8 cellular contexts compared by ENCODE assay signal in genomic region chr20:36951198-36951976, GRCh38. TPM values are rescaled to one million over a fixed set of nuclear protein-coding genes. Genes with fewer than 3 reads are reported as not detected.
A peak's percentile ranks its signal among the peaks of the same experiment; 100 is the strongest.
DNase-seq lines count a peak whose midpoint lies in the region; TF ChIP-seq lines count a peak whose summit lies in the region.

SAMHD1 (minus strand) TSS chr20:36951708; CDS start chr20:36951643, 65 bp downstream.

- WGBS in suprapubic skin: 0% methylated on average over 32 of the region's 66 CpGs

- POLR2A ChIA-PET in HEK293 (lab: Yijun Ruan, JAX): no interaction called here

- CTCF ChIA-PET in HEK293 (lab: Yijun Ruan, JAX): no interaction called here
- CTCF ChIA-PET in activated naive CD4-positive, alpha-beta T cell treated with anti-CD3 and anti-CD28 coated beads, Interleukin-2, amount 10 ng/mL, durations not matched to agents 7 days and 5 days (lab: Charles Lee): no interaction called here

- peak within 1 kb of the TSS; percentile 88 for H3K4me3 ChIP-seq in HEK293 (ENCODE audit: low read depth, low read length)
- peak within 1 kb of the TSS; percentile 99 for H3K4me3 ChIP-seq in suprapubic skin

- H3K27ac Mint-ChIP-seq in activated naive CD4-positive, alpha-beta T cell treated with anti-CD3 and anti-CD28 coated beads, Interleukin-2, amount 10 ng/mL, durations not matched to agents 7 days and 5 days: peak within 1 kb of the TSS; percentile 93

- H3K4me1 ChIP-seq in HEK293 (ENCODE audit: control insufficient read depth, insufficient read depth, low read length) (peaks cover 6% of the 10 kb centered on the region), suprapubic skin (peaks cover 51% of the 10 kb centered on the region)

- no peaks in the 10 kb centered on the region for H3K9me3 Mint-ChIP-seq in activated naive CD4-positive, alpha-beta T cell treated with anti-CD3 and anti-CD28 coated beads, Interleukin-2, amount 10 ng/mL, durations not matched to agents 7 days and 5 days

- TF ChIP-seq POLR2A in suprapubic skin (IDR thresholded peaks at IDR 0.05): peak; percentile 39 to 85

- H3K27ac ChIP-seq in HEK293 (ENCODE audit: extremely low read depth, low read depth, low read length) (peak within 1 kb of the TSS; percentile 51; the same call in 1 of the 2 replicates), suprapubic skin (peak within 1 kb of the TSS; percentile 94)

- peak within 1 kb of the TSS; percentile 97 for H3K4me3 Mint-ChIP-seq in activated naive CD4-positive, alpha-beta T cell treated with anti-CD3 and anti-CD28 coated beads, Interleukin-2, amount 10 ng/mL, durations not matched to agents 7 days and 5 days

- H3K4me1 Mint-ChIP-seq in activated naive CD4-positive, alpha-beta T cell treated with anti-CD3 and anti-CD28 coated beads, Interleukin-2, amount 10 ng/mL, durations not matched to agents 7 days and 5 days: peaks cover 47% of the 10 kb centered on the region

- H3K9me3 ChIP-seq in HEK293 (ENCODE audit: control insufficient read depth, insufficient read depth, low read depth, low read length) (no peaks in the 10 kb centered on the region), suprapubic skin (no peaks in the 10 kb centered on the region)

- peaks cover 37% of the 10 kb centered on the region for H3K36me3 Mint-ChIP-seq in activated naive CD4-positive, alpha-beta T cell treated with anti-CD3 and anti-CD28 coated beads, Interleukin-2, amount 10 ng/mL, durations not matched to agents 7 days and 5 days

- TF ChIP-seq CTCF in HEK293 (tag by site-specific recombination; IDR thresholded peaks at IDR 0.05) (no peak), suprapubic skin (IDR thresholded peaks at IDR 0.05) (no peak)

- H3K36me3 ChIP-seq in HEK293 (ENCODE audit: control insufficient read depth in 2 of 2, insufficient read depth in 1 of 2, low read length in 2 of 2) (no peaks in the 10 kb centered on the region; a peak in 1 of 3 replicates), suprapubic skin (no peaks in the 10 kb centered on the region)

- H3K27me3 Mint-ChIP-seq in activated naive CD4-positive, alpha-beta T cell treated with anti-CD3 and anti-CD28 coated beads, Interleukin-2, amount 10 ng/mL, durations not matched to agents 7 days and 5 days: peaks cover 4% of the 10 kb centered on the region

- no peaks in the 10 kb centered on the region for H3K27me3 ChIP-seq in suprapubic skin

- DNase-seq in GM03348 (ENCODE audit: low spot score) (peak; percentile 100), NAMALWA (ENCODE audit: low spot score) (peak; percentile 98), SK-N-DZ (ENCODE audit: low spot score) (peak; percentile 100), germinal center (ENCODE audit: low spot score) (peak; percentile 99), nucleus accumbens (lab: John Stamatoyannopoulos, UW) (peak; percentile 79 to 98 (median 93)), suprapubic skin (ENCODE audit: low spot score in 2 of 2) (peak; percentile 97 to 98)
- peak; percentile 90 for DNase-seq in activated naive CD4-positive, alpha-beta T cell treated with anti-CD3 and anti-CD28 coated beads, Interleukin-2, amount 10 ng/mL, durations not matched to agents 7 days and 5 days

- TF ChIP-seq EP300 in suprapubic skin (IDR thresholded peaks at IDR 0.05): no peak

TF ChIP-seq in HEK293, 187 proteins besides CTCF, POLR2A, EP300 and RAD21 (continues in another document):
- TF ChIP-seq SP7 (tag by site-specific recombination; IDR thresholded peaks at IDR 0.05) (peak; percentile 24; the same call in 1 of the 2 replicates), KLF17 (tag by site-specific recombination; IDR thresholded peaks at IDR 0.05) (0 out of 2 replicates have a peak, but pooled peaks have one; percentile 53), ZNF707 (tag by site-specific recombination; IDR thresholded peaks at IDR 0.05) (no peak), OVOL3 (tag by site-specific recombination; IDR thresholded peaks at IDR 0.05) (no peak), TSHZ1 (tag by site-specific recombination; IDR thresholded peaks at IDR 0.05; ENCODE audit: borderline replicate concordance) (no peak), ZNF670 (tag by site-specific recombination; IDR thresholded peaks at IDR 0.05; ENCODE audit: low read depth) (no peak), ZNF175 (tag by site-specific recombination; IDR thresholded peaks at IDR 0.05) (no peak), ZNF623 (tag by site-specific recombination; IDR thresholded peaks at IDR 0.05) (no peak), ZNF629 (tag by site-specific recombination; IDR thresholded peaks at IDR 0.05) (no peak), ZNF76 (tag by site-specific recombination; IDR thresholded peaks at IDR 0.05; ENCODE audit: borderline replicate concordance, low read depth) (peak; percentile 87), ZNF501 (tag by site-specific recombination; IDR thresholded peaks at IDR 0.05) (0 out of 2 replicates have a peak, but pooled peaks have one; percentile 14), ZNF398 (tag by site-specific recombination; IDR thresholded peaks at IDR 0.05) (peak; percentile 84), OSR2 (tag by site-specific recombination; IDR thresholded peaks at IDR 0.05) (peak; percentile 49; the same call in 1 of the 2 replicates), GLIS1 (tag by site-specific recombination; IDR thresholded peaks at IDR 0.05) (peak; percentile 82), KLF9 (tag by site-specific recombination; IDR thresholded peaks at IDR 0.05; ENCODE audit: low read depth) (peak; percentile 71), ZEB2 (tag by site-specific recombination; IDR thresholded peaks at IDR 0.05) (peak; percentile 71; the same call in 1 of the 2 replicates), ZBTB26 (tag by site-specific recombination; optimal IDR thresholded peaks at IDR 0.05) (peak; percentile 62), ZNF138 (tag by site-specific recombination; IDR thresholded peaks at IDR 0.05; ENCODE audit: borderline replicate concordance) (no peak), ZNF561 (tag by site-specific recombination; IDR thresholded peaks at IDR 0.05; ENCODE audit: borderline replicate concordance) (peak; percentile 22; the same call in 1 of the 2 replicates)

RNA-seq across cellular contexts. Expression of gene SAMHD1, which starts in this region (rescaled TPM):
- 25.2 and 25.9 TPM in 2 replicates for polyA plus RNA-seq in SK-N-DZ (2014; cell fraction: cytosol; rRNA removed)
- 9.7 and 10.4 TPM in 2 replicates for polyA plus RNA-seq in SK-N-DZ (2014; cell fraction: nucleus; rRNA removed)
- 10 to 100 TPM; 32.9 to 77.4 (median 44.2) TPM for total RNA-seq in suprapubic skin

Comparison
In these comparisons a context has a peak if more than half of its experiments do, and no peak if none do; other contexts are left out.
1. Peak in every context shown above with its lines: DNase-seq, H3K4me3 ChIP-seq and H3K27ac ChIP-seq.